Comparison of ENCODE assay signal across 9 cellular contexts in the genomic region with DNA sequence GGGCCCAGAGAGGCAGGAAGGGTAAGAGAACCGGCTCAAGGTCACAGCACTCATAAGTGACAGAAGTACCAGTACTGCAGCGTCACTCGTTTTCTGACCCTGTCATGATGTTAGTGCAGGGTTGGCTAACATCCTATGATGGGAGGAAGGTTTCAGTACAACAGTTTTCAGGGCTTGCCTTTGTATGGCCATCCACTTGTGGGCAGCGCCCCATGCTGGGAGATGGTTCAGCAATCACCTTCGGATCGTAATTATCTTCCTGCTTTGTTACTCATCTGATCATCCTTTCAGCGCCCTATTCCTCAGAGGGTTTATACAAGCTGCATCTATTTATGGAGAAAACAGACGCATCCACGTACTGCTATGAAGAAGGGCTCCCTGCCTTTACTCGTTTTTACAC. TPM values are rescaled to one million over a fixed set of nuclear protein-coding genes. Genes with fewer than 3 reads are reported as not detected.
DNase-seq lines count a peak whose midpoint lies in the region; ATAC-seq, FAIRE-seq and TF ChIP-seq lines count a peak whose summit lies in the region.
"Had no signal": no experiment of that assay in that cellular context is flagged by ENCODE, and none has a peak within 500 bp of the region (broad histone marks: within the 10 kb centered on the region; RNA-seq: fewer than 3 reads in every experiment).

No MANE protein-coding gene starts in this region.

- H3K9me3 ChIP-seq in OCI-LY3 (ENCODE audit: insufficient read depth, low read length) (no peaks in the 10 kb centered on the region), sigmoid colon (no peaks in the 10 kb centered on the region), pancreas (no peaks in the 10 kb centered on the region)

- no peak overlapping the region for H3K27ac Mint-ChIP-seq in natural killer cell

- no peak overlapping the region for H3K4me3 Mint-ChIP-seq in natural killer cell

- intact Hi-C loops in sigmoid colon (cut with DNase I), result loop anchor here (5.0 kb wide), 2 partner anchors 138 to 327 kb away; no protein-coding TSS in a partner anchor
- intact Hi-C loops in pancreas (cut with DNase I), result no loop called here
- intact Hi-C loops in natural killer cell (cut with micrococcal nuclease), result no loop called here

- H3K27me3 Mint-ChIP-seq in natural killer cell (ENCODE audit: low read depth in 2 of 2), result peaks cover 49 to 67% of the 10 kb centered on the region in 2 donors

- TF ChIP-seq EP300 in sigmoid colon (IDR thresholded peaks at IDR 0.05), result no peak

- H3K4me1 ChIP-seq in OCI-LY3 (ENCODE audit: low read length) (peaks cover 8% of the 10 kb centered on the region; the same call in 1 of the 2 replicates), foreskin keratinocyte (peaks cover 3% of the 10 kb centered on the region), sigmoid colon (peaks cover 0 to 32% (median 19%) of the 10 kb centered on the region in 4 donors), pancreas (no peaks in the 10 kb centered on the region)

- peaks cover 0 to 11% of the 10 kb centered on the region in 2 donors for H3K4me1 Mint-ChIP-seq in natural killer cell

- no peaks in the 10 kb centered on the region for H3K79me2 ChIP-seq in OCI-LY3 (ENCODE audit: low read length)

- H3K27me3 ChIP-seq in OCI-LY3 (ENCODE audit: low read depth, low read length), result no peaks in the 10 kb centered on the region
- H3K27me3 ChIP-seq in foreskin keratinocyte, result peaks cover 7% of the 10 kb centered on the region
- H3K27me3 ChIP-seq in sigmoid colon, result no peaks in the 10 kb centered on the region
- H3K27me3 ChIP-seq in pancreas, result peaks cover 0 to 15% (median 0%) of the 10 kb centered on the region in 4 donors

- H3K4me2 ChIP-seq in OCI-LY3 (ENCODE audit: low read length), result peak overlapping the region; percentile 63; the same call in 1 of the 2 replicates

- H3K9me3 Mint-ChIP-seq in natural killer cell, result no peaks in the 10 kb centered on the region

- no peak for TF ChIP-seq POLR2A in sigmoid colon (IDR thresholded peaks at IDR 0.05)

- no peak for FAIRE-seq in pancreas (lab: Jason Lieb, UNC)

- DNase-seq in H4 (ENCODE audit: low spot score) (peak; percentile 23), foreskin keratinocyte (no peak), sigmoid colon (no peak), pancreas (no peak), natural killer cell (no peak), foreskin melanocyte (no peak)
- no peak for DNase-seq in stimulated activated CD4-positive, alpha-beta T cell treated with anti-CD3 and anti-CD28 coated beads, Interleukin-12 subunit alpha, Interleukin-12 subunit beta, amount 100 ng/mL, for 4 hours
- DNase-seq: activated naive CD4-positive, alpha-beta T cell treated with anti-CD3 and anti-CD28 coated beads, Interleukin-2, amount 50 U/mL, for 16 hours had no signal

- H2AFZ ChIP-seq in OCI-LY3 (ENCODE audit: low read depth, low read length), result peak overlapping the region; percentile 92

- H3K36me3 ChIP-seq in OCI-LY3 (replicated peaks; ENCODE audit: low read depth, low read length), result no peaks in the 10 kb centered on the region
- H3K36me3 ChIP-seq in sigmoid colon, result no peaks in the 10 kb centered on the region
- H3K36me3 ChIP-seq in pancreas, result no peaks in the 10 kb centered on the region

- H3K36me3 Mint-ChIP-seq in natural killer cell, result no peaks in the 10 kb centered on the region

- no peak overlapping the region for H3K9ac ChIP-seq in OCI-LY3 (ENCODE audit: low read length)

- no peaks in the 10 kb centered on the region for H4K20me1 ChIP-seq in OCI-LY3 (ENCODE audit: insufficient read depth, low read length)

- no peak overlapping the region for H3K4me3 ChIP-seq in OCI-LY3 (ENCODE audit: low read length)
- H3K4me3 ChIP-seq in sigmoid colon, result peak overlapping the region in 2 of 4 donors; percentile 76 to 82
- H3K4me3 ChIP-seq in pancreas, result peak overlapping the region in 1 of 4 donors; percentile 63

- TF ChIP-seq CTCF in OCI-LY3 (IDR thresholded peaks at IDR 0.05; ENCODE audit: low read depth, low read length) (no peak), foreskin keratinocyte (conservative IDR thresholded peaks at IDR 0.05) (peak; percentile 14), sigmoid colon (IDR thresholded peaks at IDR 0.05) (no peak), pancreas (IDR thresholded peaks at IDR 0.05) (no peak), natural killer cell (IDR thresholded peaks at IDR 0.05) (no peak)

- WGBS in sigmoid colon, 2 donors, result 75 to 79% methylated on average over 10 of the region's 10 CpGs
- 59 to 64% methylated on average over 10 of the region's 10 CpGs for WGBS in pancreas, 2 donors

- ATAC-seq in foreskin keratinocyte (no peak), pancreas (no peak), natural killer cell (no peak)

- H3K27ac ChIP-seq in OCI-LY3 (ENCODE audit: low read length) (no peak overlapping the region), foreskin keratinocyte (no peak overlapping the region), sigmoid colon (peak overlapping the region in 3 of 4 donors; percentile 19 to 87 (median 87)), pancreas (no peak overlapping the region)

RNA-seq across cellular contexts. Expression of gene MAP1B, which starts 2.4 kb away (rescaled TPM):
- 36.3 and 50.3 TPM in 2 replicates for total RNA-seq in H4 (2014; rRNA removed; shearing (Covaris generic))
- total RNA-seq in foreskin keratinocyte (9.5 and 17.2 TPM in 2 replicates), sigmoid colon (100 to 1,000 TPM in 3 of 4 donors, 10 to 100 TPM in 1; 98.6 to 659 (median 288) TPM), pancreas (10 to 100 TPM in 3 of 6 donors, 1 to 10 TPM in 3; 2.4 to 16.8 (median 9.7) TPM), natural killer cell (under 1 TPM in 2 of 3 donors, not detected in 1; 0.07 to 0.31 TPM)
- polyA plus RNA-seq in foreskin keratinocyte (1.4 and 2.4 TPM in 2 replicates), sigmoid colon (1 to 10 TPM in 2 of 3 donors, under 1 TPM in 1; 0.69 to 5.0 (median 1.2) TPM), pancreas (1 to 10 TPM; 2.7 to 5.5 TPM)

Comparison
In these comparisons a context has a peak if more than half of its experiments do, and no peak if none do; other contexts are left out.
1. H3K27ac ChIP-seq: peak in sigmoid colon (3 of 4); none in OCI-LY3 (single experiment), foreskin keratinocyte (single experiment) and pancreas (0 of 4).